In genomic region chr19:19203012-19203856, GRCh38 we compare ENCODE assay signal across 8 cellular contexts. TPM values are rescaled to one million over a fixed set of nuclear protein-coding genes. Genes with fewer than 3 reads are reported as not detected.
DNase-seq lines count a peak whose midpoint lies in the region; ATAC-seq and TF ChIP-seq lines count a peak whose summit lies in the region.

Gene NR2C2AP, minus strand, starts transcription at chr19:19203414. Its CDS starts 354 bp downstream, at chr19:19203060.

- intact Hi-C loops in activated T-helper 2 cell treated with anti-CD3 and anti-CD28 coated beads, Interferon-gamma antibody, Interleukin-2, Interleukin-4, amounts not matched to agents 10 μg/mL and 5 μg/mL and 100 μg/mL, durations not matched to agents 14 hours and 24 hours and 36 hours (cut with micrococcal nuclease): loop anchor here (1.0 kb wide), 1 partner anchor 11 kb away; the partner anchor contains the start of genes BORCS8 and RFXANK

- DNase-seq in D341Med (ENCODE audit: low spot score) (peak; percentile 98), LoVo (ENCODE audit: low spot score) (peak; percentile 96), fibroblast of gingiva (ENCODE audit: low read depth) (peak; percentile 85)
- DNase-seq in activated T-helper 2 cell treated with anti-CD3 and anti-CD28 coated beads, Interferon-gamma antibody, Interleukin-2, Interleukin-4, amounts not matched to agents 10 μg/mL and 5 μg/mL and 100 μg/mL, durations not matched to agents 14 hours and 24 hours and 36 hours (ENCODE audit: low spot score): peak; percentile 90
- peak; percentile 85 to 94 (median 88) for DNase-seq in naive thymus-derived CD8-positive, alpha-beta T cell
- peak; percentile 87 for DNase-seq in stimulated activated naive B cell treated with anti-CD40 and anti-IgM and Interleukin-4, amounts not matched to agents 10 μg/mL and 1 μg/mL and 100 μg/mL, for 72 hours

- H3K27me3 Mint-ChIP-seq in activated T-helper 2 cell treated with anti-CD3 and anti-CD28 coated beads, Interferon-gamma antibody, Interleukin-2, Interleukin-4, amounts not matched to agents 10 μg/mL and 5 μg/mL and 100 μg/mL, durations not matched to agents 14 hours and 24 hours and 36 hours (ENCODE audit: low read depth): no peaks in the 10 kb centered on the region
- H3K27me3 Mint-ChIP-seq in naive thymus-derived CD8-positive, alpha-beta T cell: peaks cover 0 to 16% (median 4%) of the 10 kb centered on the region in 5 donors
- peaks cover 4 to 9% of the 10 kb centered on the region in 2 donors for H3K27me3 Mint-ChIP-seq in stimulated activated naive B cell treated with anti-CD40 and anti-IgM and Interleukin-4, amounts not matched to agents 10 μg/mL and 1 μg/mL and 100 μg/mL, for 72 hours

- H3K27ac Mint-ChIP-seq in activated T-helper 2 cell treated with anti-CD3 and anti-CD28 coated beads, Interferon-gamma antibody, Interleukin-2, Interleukin-4, amounts not matched to agents 10 μg/mL and 5 μg/mL and 100 μg/mL, durations not matched to agents 14 hours and 24 hours and 36 hours: peak within 1 kb of the TSS; percentile 85
- peak within 1 kb of the TSS; percentile 88 to 96 (median 94) for H3K27ac Mint-ChIP-seq in naive thymus-derived CD8-positive, alpha-beta T cell
- peak within 1 kb of the TSS; percentile 95 for H3K27ac Mint-ChIP-seq in stimulated activated naive B cell treated with anti-CD40 and anti-IgM and Interleukin-4, amounts not matched to agents 10 μg/mL and 1 μg/mL and 100 μg/mL, for 72 hours

- peaks cover 24% of the 10 kb centered on the region for H3K36me3 Mint-ChIP-seq in activated T-helper 2 cell treated with anti-CD3 and anti-CD28 coated beads, Interferon-gamma antibody, Interleukin-2, Interleukin-4, amounts not matched to agents 10 μg/mL and 5 μg/mL and 100 μg/mL, durations not matched to agents 14 hours and 24 hours and 36 hours (ENCODE audit: low read depth)
- peaks cover 0 to 17% (median 4%) of the 10 kb centered on the region in 3 donors for H3K36me3 Mint-ChIP-seq in naive thymus-derived CD8-positive, alpha-beta T cell
- H3K36me3 Mint-ChIP-seq in stimulated activated naive B cell treated with anti-CD40 and anti-IgM and Interleukin-4, amounts not matched to agents 10 μg/mL and 1 μg/mL and 100 μg/mL, for 72 hours: peaks cover 15 to 24% of the 10 kb centered on the region in 2 donors

- TF ChIP-seq POLR2A in Raji (IDR thresholded peaks at IDR 0.05; ENCODE audit: insufficient read depth, low read depth, low read length): peak; percentile 57

- POLR2A ChIA-PET in naive thymus-derived CD8-positive, alpha-beta T cell (lab: Charles Lee): interaction anchor here (0.8 to 2.7 kb wide), 7 partner anchors 9 to 898 kb away, joined by 3 to 52 read pairs (median 5); partner anchors contain the start of genes BORCS8 and RFXANK

- H3K9me3 Mint-ChIP-seq in activated T-helper 2 cell treated with anti-CD3 and anti-CD28 coated beads, Interferon-gamma antibody, Interleukin-2, Interleukin-4, amounts not matched to agents 10 μg/mL and 5 μg/mL and 100 μg/mL, durations not matched to agents 14 hours and 24 hours and 36 hours: no peaks in the 10 kb centered on the region
- H3K9me3 Mint-ChIP-seq in naive thymus-derived CD8-positive, alpha-beta T cell: no peaks in the 10 kb centered on the region
- peaks cover 8% of the 10 kb centered on the region in 2 donors for H3K9me3 Mint-ChIP-seq in stimulated activated naive B cell treated with anti-CD40 and anti-IgM and Interleukin-4, amounts not matched to agents 10 μg/mL and 1 μg/mL and 100 μg/mL, for 72 hours

- peaks cover 28% of the 10 kb centered on the region for H3K4me1 Mint-ChIP-seq in activated T-helper 2 cell treated with anti-CD3 and anti-CD28 coated beads, Interferon-gamma antibody, Interleukin-2, Interleukin-4, amounts not matched to agents 10 μg/mL and 5 μg/mL and 100 μg/mL, durations not matched to agents 14 hours and 24 hours and 36 hours (ENCODE audit: low read depth)
- H3K4me1 Mint-ChIP-seq in naive thymus-derived CD8-positive, alpha-beta T cell: peaks cover 17 to 42% (median 34%) of the 10 kb centered on the region in 4 donors
- H3K4me1 Mint-ChIP-seq in stimulated activated naive B cell treated with anti-CD40 and anti-IgM and Interleukin-4, amounts not matched to agents 10 μg/mL and 1 μg/mL and 100 μg/mL, for 72 hours: peaks cover 29 to 53% of the 10 kb centered on the region in 2 donors

- H3K4me3 Mint-ChIP-seq in activated T-helper 2 cell treated with anti-CD3 and anti-CD28 coated beads, Interferon-gamma antibody, Interleukin-2, Interleukin-4, amounts not matched to agents 10 μg/mL and 5 μg/mL and 100 μg/mL, durations not matched to agents 14 hours and 24 hours and 36 hours (ENCODE audit: low read depth): peak within 1 kb of the TSS; percentile 92
- peak within 1 kb of the TSS; percentile 89 to 97 (median 92) for H3K4me3 Mint-ChIP-seq in naive thymus-derived CD8-positive, alpha-beta T cell
- peak within 1 kb of the TSS; percentile 93 to 95 for H3K4me3 Mint-ChIP-seq in stimulated activated naive B cell treated with anti-CD40 and anti-IgM and Interleukin-4, amounts not matched to agents 10 μg/mL and 1 μg/mL and 100 μg/mL, for 72 hours

- ATAC-seq in GM21717 (IDR thresholded peaks at IDR 0.05; ENCODE audit: unreplicated experiment): peak; percentile 40
- peak; percentile 95 for ATAC-seq in naive thymus-derived CD8-positive, alpha-beta T cell
- peak; percentile 88 to 90 for ATAC-seq in stimulated activated naive B cell treated with anti-CD40 and anti-IgM and Interleukin-4, amounts not matched to agents 10 μg/mL and 1 μg/mL and 100 μg/mL, for 72 hours (replicated peaks)

RNA-seq across cellular contexts. Expression of gene NR2C2AP, which starts in this region (rescaled TPM):
- 32.5 and 37.0 TPM in 2 replicates for total RNA-seq in activated T-helper 2 cell treated with anti-CD3 and anti-CD28 coated beads, Interferon-gamma antibody, Interleukin-2, Interleukin-4, amounts not matched to agents 10 μg/mL and 5 μg/mL and 100 μg/mL, durations not matched to agents 14 hours and 24 hours and 36 hours
- 10 to 100 TPM; 26.0 to 31.8 TPM for total RNA-seq in naive thymus-derived CD8-positive, alpha-beta T cell
- polyA plus RNA-seq in naive thymus-derived CD8-positive, alpha-beta T cell: 10 to 100 TPM; 23.7 to 37.8 (median 31.9) TPM

Comparison
In these comparisons a context has a peak if more than half of its experiments do, and no peak if none do; other contexts are left out.
1. Peak in every context shown above with its lines: DNase-seq and ATAC-seq.
2. ATAC-seq: peak in every context shown above with its lines; median percentile 95 in naive thymus-derived CD8-positive, alpha-beta T cell; 89 in stimulated activated naive B cell treated with anti-CD40 and anti-IgM and Interleukin-4, amounts not matched to agents 10 μg/mL and 1 μg/mL and 100 μg/mL, for 72 hours; 40 in GM21717.